ENCODE assay signal across 8 cellular contexts in genomic region chr1:54542120-54542961, GRCh38. TPM values are rescaled to one million over a fixed set of nuclear protein-coding genes. Genes with fewer than 3 reads are reported as not detected.
DNase-seq lines count a peak whose midpoint lies in the region; ATAC-seq and TF ChIP-seq lines count a peak whose summit lies in the region.

No MANE protein-coding gene starts in this region.

- H3K9me3 ChIP-seq in GM23248 (ENCODE audit: low read depth) = no peaks in the 10 kb centered on the region
- no peaks in the 10 kb centered on the region for H3K9me3 ChIP-seq in MM.1S (replicated peaks; ENCODE audit: insufficient read depth, low read length)
- no peaks in the 10 kb centered on the region for H3K9me3 ChIP-seq in right cardiac atrium (ENCODE audit: control insufficient read depth, low read length)

- peak overlapping the region; percentile 89 for H3K27ac ChIP-seq in GM23248
- H3K27ac ChIP-seq in MM.1S (ENCODE audit: low read length) = no peak overlapping the region
- peak overlapping the region; percentile 8 for H3K27ac ChIP-seq in right cardiac atrium (ENCODE audit: low read length)

- peaks cover 14 to 20% (median 18%) of the 10 kb centered on the region in 3 donors for H3K4me1 Mint-ChIP-seq in T-cell

- H2AFZ ChIP-seq in GM23248 (peak overlapping the region; percentile 89), MM.1S (ENCODE audit: low read length) (peak overlapping the region; percentile 81)

- H3K36me3 Mint-ChIP-seq in T-cell = no peaks in the 10 kb centered on the region

- H3K27me3 Mint-ChIP-seq in T-cell = peaks cover 1 to 2% of the 10 kb centered on the region in 2 donors

- intact Hi-C loops in right cardiac atrium (cut with DNase I) = no loop called here

- CTCF ChIA-PET in T-cell (lab: Charles Lee) = no interaction called here

- H4K20me1 ChIP-seq in GM23248 (ENCODE audit: insufficient read depth) (no peaks in the 10 kb centered on the region), MM.1S (ENCODE audit: insufficient read depth, low read length) (no peaks in the 10 kb centered on the region)

- H3K27me3 ChIP-seq in GM23248 (replicated peaks; ENCODE audit: insufficient read depth) = no peaks in the 10 kb centered on the region
- no peaks in the 10 kb centered on the region for H3K27me3 ChIP-seq in MM.1S (replicated peaks; ENCODE audit: insufficient read depth, low read length)
- no peaks in the 10 kb centered on the region for H3K27me3 ChIP-seq in right cardiac atrium (ENCODE audit: control insufficient read depth, insufficient read depth)

- no peak overlapping the region for H3K27ac Mint-ChIP-seq in T-cell

- in situ Hi-C loops in GM23248 (cut with MboI) = no loop called here

- H3K79me2 ChIP-seq in GM23248 (ENCODE audit: insufficient read depth) (no peaks in the 10 kb centered on the region), MM.1S (ENCODE audit: low read length) (no peaks in the 10 kb centered on the region)

- peaks cover 20% of the 10 kb centered on the region for H3F3A ChIP-seq in GM23248 (ENCODE audit: insufficient read depth)
- H3F3A ChIP-seq in MM.1S (ENCODE audit: insufficient read depth, low read length) = no peaks in the 10 kb centered on the region

- peak; percentile 85 to 94 (median 88) for ATAC-seq in T-cell (replicated peaks in 1 of 4)
- peak; percentile 94 to 95 for ATAC-seq in right cardiac atrium
- ATAC-seq in HG03097 (IDR thresholded peaks at IDR 0.05; ENCODE audit: low FRiP score, unreplicated experiment) = no peak

- no peaks in the 10 kb centered on the region for H3K9me3 Mint-ChIP-seq in T-cell

- DNase-seq in DMS153 treated with DMSO at 0.1 percent for 48 hours (lab: John Stamatoyannopoulos, UW; ENCODE audit: unreplicated experiment) = peak; percentile 82
- peak; percentile 86 for DNase-seq in GM23248
- peak; percentile 71 for DNase-seq in MM.1S
- DNase-seq in T-cell = peak; percentile 13 to 58 (median 34)
- peak in 39 of 58 donors; percentile 16 to 75 (median 42) for DNase-seq in anterior cingulate cortex (lab: John Stamatoyannopoulos, UW)
- DNase-seq in right cardiac atrium = peak; percentile 73 to 90 (median 88)
- peak; percentile 87 for DNase-seq in retina

- H3K4me2 ChIP-seq in GM23248 (ENCODE audit: unreplicated experiment) (peak overlapping the region; percentile 76), MM.1S (ENCODE audit: low read depth, low read length) (peak overlapping the region; percentile 91)

- H3K4me3 Mint-ChIP-seq in T-cell = peak overlapping the region; percentile 71 to 80 (median 79)

- H3K36me3 ChIP-seq in GM23248 (ENCODE audit: low read depth) = no peaks in the 10 kb centered on the region
- no peaks in the 10 kb centered on the region for H3K36me3 ChIP-seq in MM.1S (replicated peaks; ENCODE audit: insufficient read depth, low read length)

- H3K9ac ChIP-seq in GM23248 (peak overlapping the region; percentile 83), MM.1S (ENCODE audit: low read length) (peak overlapping the region; percentile 37; the same call in 1 of the 2 replicates)

- H3K4me1 ChIP-seq in GM23248 (ENCODE audit: insufficient read depth) (peaks cover 22% of the 10 kb centered on the region), MM.1S (ENCODE audit: low read length) (peaks cover 4% of the 10 kb centered on the region; the same call in 1 of the 2 replicates), right cardiac atrium (ENCODE audit: control insufficient read depth, insufficient read depth, low read length) (peaks cover 4% of the 10 kb centered on the region)

- TF ChIP-seq CTCF in MM.1S (IDR thresholded peaks at IDR 0.05; ENCODE audit: low read length) = peak; percentile 17; the same call in 1 of the 2 replicates

- H3K9me2 ChIP-seq in GM23248 (ENCODE audit: insufficient read depth) (no peaks in the 10 kb centered on the region), MM.1S (replicated peaks; ENCODE audit: insufficient read depth, low read length) (no peaks in the 10 kb centered on the region)

- peak overlapping the region; percentile 69 for H3K4me3 ChIP-seq in GM23248
- H3K4me3 ChIP-seq in MM.1S (ENCODE audit: low read length) = peak overlapping the region; percentile 59
- peak overlapping the region; percentile 42 for H3K4me3 ChIP-seq in right cardiac atrium (ENCODE audit: low read length)

- 1% methylated on average over 53 of the region's 61 CpGs for WGBS in GM23248 (ENCODE audit: low coverage in 1 of 2, low lambda C conversion rate in 2 of 2, missing lambda C conversion rate in 2 of 2), 2 experiments
- WGBS in right cardiac atrium = 1% methylated on average over 61 of the region's 61 CpGs

- POLR2A ChIA-PET in T-cell (lab: Charles Lee) = no interaction called here

RNA-seq across cellular contexts. Expression of gene ACOT11, which starts 5.7 kb away (rescaled TPM):
- total RNA-seq in GM23248 (2014; rRNA removed; shearing (Covaris generic)) = 3.6 and 4.8 TPM in 2 replicates
- polyA plus RNA-seq in GM23248 (2016; fragmentation: Nextera tagmentation; extraction: Ambion mirVana) (3.4 and 3.6 TPM in 2 replicates), right cardiac atrium (16.7 TPM)
- total RNA-seq in T-cell (1 to 10 TPM in 2 of 5 donors, under 1 TPM in 3; 0.60 to 1.4 (median 0.93) TPM), right cardiac atrium (10 to 100 TPM; 14.4 to 32.7 (median 28.7) TPM)

Comparison
In these comparisons a context has a peak if more than half of its experiments do, and no peak if none do; other contexts are left out.
1. DNase-seq: peak in every context shown above with its lines; median percentile 88 in right cardiac atrium; 87 in retina; 86 in GM23248; 82 in DMS153 treated with DMSO at 0.1 percent for 48 hours; 71 in MM.1S; 42 in anterior cingulate cortex; 34 in T-cell.